In the genomic region with DNA sequence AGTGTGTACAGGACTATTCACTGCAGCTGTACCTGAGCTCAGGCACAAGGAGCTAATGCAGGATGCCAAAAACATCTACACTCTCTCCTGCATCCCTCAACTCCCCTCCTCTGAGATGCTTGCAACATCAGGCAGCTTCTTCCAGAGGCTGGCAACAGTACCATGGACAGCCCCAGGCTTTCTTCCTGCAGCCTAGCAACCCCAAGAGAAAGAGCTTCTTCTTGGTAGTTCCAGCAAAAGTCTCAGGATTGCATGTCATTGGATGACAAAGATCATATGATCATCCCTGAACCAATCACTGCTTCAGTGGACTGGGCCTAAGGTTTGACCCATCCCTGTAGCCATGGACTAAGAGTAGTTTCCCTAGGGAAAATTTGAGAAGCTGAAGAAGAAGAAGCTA, we compare ENCODE assay signal across 2 cellular contexts.
TF ChIP-seq lines count a peak whose summit lies in the region.

No MANE protein-coding gene starts in this region.

TF ChIP-seq in A549, 52 proteins besides CTCF, POLR2A, EP300 and RAD21:
- TF ChIP-seq, protein P1, sequence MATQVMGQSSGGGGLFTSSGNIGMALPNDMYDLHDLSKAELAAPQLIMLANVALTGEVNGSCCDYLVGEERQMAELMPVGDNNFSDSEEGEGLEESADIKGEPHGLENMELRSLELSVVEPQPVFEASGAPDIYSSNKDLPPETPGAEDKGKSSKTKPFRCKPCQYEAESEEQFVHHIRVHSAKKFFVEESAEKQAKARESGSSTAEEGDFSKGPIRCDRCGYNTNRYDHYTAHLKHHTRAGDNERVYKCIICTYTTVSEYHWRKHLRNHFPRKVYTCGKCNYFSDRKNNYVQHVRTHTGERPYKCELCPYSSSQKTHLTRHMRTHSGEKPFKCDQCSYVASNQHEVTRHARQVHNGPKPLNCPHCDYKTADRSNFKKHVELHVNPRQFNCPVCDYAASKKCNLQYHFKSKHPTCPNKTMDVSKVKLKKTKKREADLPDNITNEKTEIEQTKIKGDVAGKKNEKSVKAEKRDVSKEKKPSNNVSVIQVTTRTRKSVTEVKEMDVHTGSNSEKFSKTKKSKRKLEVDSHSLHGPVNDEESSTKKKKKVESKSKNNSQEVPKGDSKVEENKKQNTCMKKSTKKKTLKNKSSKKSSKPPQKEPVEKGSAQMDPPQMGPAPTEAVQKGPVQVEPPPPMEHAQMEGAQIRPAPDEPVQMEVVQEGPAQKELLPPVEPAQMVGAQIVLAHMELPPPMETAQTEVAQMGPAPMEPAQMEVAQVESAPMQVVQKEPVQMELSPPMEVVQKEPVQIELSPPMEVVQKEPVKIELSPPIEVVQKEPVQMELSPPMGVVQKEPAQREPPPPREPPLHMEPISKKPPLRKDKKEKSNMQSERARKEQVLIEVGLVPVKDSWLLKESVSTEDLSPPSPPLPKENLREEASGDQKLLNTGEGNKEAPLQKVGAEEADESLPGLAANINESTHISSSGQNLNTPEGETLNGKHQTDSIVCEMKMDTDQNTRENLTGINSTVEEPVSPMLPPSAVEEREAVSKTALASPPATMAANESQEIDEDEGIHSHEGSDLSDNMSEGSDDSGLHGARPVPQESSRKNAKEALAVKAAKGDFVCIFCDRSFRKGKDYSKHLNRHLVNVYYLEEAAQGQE (IDR thresholded peaks at IDR 0.05) = peak; percentile 75
- TF ChIP-seq, protein P2, sequence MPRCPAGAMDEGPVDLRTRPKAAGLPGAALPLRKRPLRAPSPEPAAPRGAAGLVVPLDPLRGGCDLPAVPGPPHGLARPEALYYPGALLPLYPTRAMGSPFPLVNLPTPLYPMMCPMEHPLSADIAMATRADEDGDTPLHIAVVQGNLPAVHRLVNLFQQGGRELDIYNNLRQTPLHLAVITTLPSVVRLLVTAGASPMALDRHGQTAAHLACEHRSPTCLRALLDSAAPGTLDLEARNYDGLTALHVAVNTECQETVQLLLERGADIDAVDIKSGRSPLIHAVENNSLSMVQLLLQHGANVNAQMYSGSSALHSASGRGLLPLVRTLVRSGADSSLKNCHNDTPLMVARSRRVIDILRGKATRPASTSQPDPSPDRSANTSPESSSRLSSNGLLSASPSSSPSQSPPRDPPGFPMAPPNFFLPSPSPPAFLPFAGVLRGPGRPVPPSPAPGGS (IDR thresholded peaks at IDR 0.05) = no peak
- TF ChIP-seq RARB (CRISPR knock-in tag; IDR thresholded peaks at IDR 0.05) (no peak), ZNF302 (CRISPR knock-in tag; IDR thresholded peaks at IDR 0.05) (no peak), RNF2 (IDR thresholded peaks at IDR 0.05; ENCODE audit: borderline replicate concordance, low read depth) (no peak), HOXB5 (CRISPR knock-in tag; IDR thresholded peaks at IDR 0.05) (no peak)

TF ChIP-seq in HCT116, 20 proteins besides CTCF, POLR2A, EP300 and RAD21:
- TF ChIP-seq, protein P1 (IDR thresholded peaks at IDR 0.05; ENCODE audit: low read depth) = peak; percentile 62
- TF ChIP-seq SRF (IDR thresholded peaks at IDR 0.05; ENCODE audit: low read depth) = no peak
- TF ChIP-seq YY1 (IDR thresholded peaks at IDR 0.05; ENCODE audit: extremely low read depth, insufficient replicate concordance, low read depth, low read length) = no peak
- TF ChIP-seq ELF1 (IDR thresholded peaks at IDR 0.05; ENCODE audit: borderline replicate concordance, low read depth) = no peak
- TF ChIP-seq CBX3 (IDR thresholded peaks at IDR 0.05; ENCODE audit: low read depth) = no peak
- peak; percentile 57 for TF ChIP-seq TCF7L2 (IDR thresholded peaks at IDR 0.05; ENCODE audit: borderline replicate concordance, extremely low read depth, insufficient read depth, insufficient read length)
- TF ChIP-seq SIN3A (IDR thresholded peaks at IDR 0.05; ENCODE audit: low read depth) = no peak
